Comparison of ENCODE assay signal across 10 cellular contexts in genomic region chr1:94599090-94599813, GRCh38. TPM values are rescaled to one million over a fixed set of nuclear protein-coding genes. Genes with fewer than 3 reads are reported as not detected.
DNase-seq lines count a peak whose midpoint lies in the region; ATAC-seq and TF ChIP-seq lines count a peak whose summit lies in the region.
"Had no signal": no experiment of that assay in that cellular context is flagged by ENCODE, and none has a peak within 500 bp of the region (broad histone marks: within the 10 kb centered on the region; RNA-seq: fewer than 3 reads in every experiment).

No MANE protein-coding gene starts in this region.

- no peaks in the 10 kb centered on the region; the same call in 1 of the 2 replicates for H3K4me1 ChIP-seq in Panc1 (ENCODE audit: control insufficient read depth, insufficient read depth, low read length)
- H3K4me1 ChIP-seq in mesenchymal stem cell (ENCODE audit: control insufficient read depth, insufficient read depth, low read depth, low read length): peaks cover 2% of the 10 kb centered on the region

- CTCF ChIA-PET in Panc1 (lab: Charles Lee): no interaction called here

- no peak overlapping the region for H2AFZ ChIP-seq in mesenchymal stem cell (ENCODE audit: low read depth, low read length)

- peak overlapping the region; percentile 57 for H2BK15ac ChIP-seq in mesenchymal stem cell (ENCODE audit: low read depth, poor library complexity, severe bottlenecking)

- intact Hi-C loops in Panc1 (cut with micrococcal nuclease; ENCODE audit: unreplicated experiment): no loop called here

- in situ Hi-C loops in Panc1 (cut with HindIII; ENCODE audit: low pct_unique_long_range_greater_than_20kb, low sequenced_read_pairs): no loop called here

- no peaks in the 10 kb centered on the region for H3K36me3 Mint-ChIP-seq in activated naive CD8-positive, alpha-beta T cell treated with anti-CD3 and anti-CD28 coated beads, Interleukin-2, amount 50 U/mL, for 24 hours (ENCODE audit: low read depth)
- peaks cover 4% of the 10 kb centered on the region for H3K36me3 Mint-ChIP-seq in natural killer cell treated with Interleukin-12 subunit alpha and Interleukin-12 subunit beta and Interleukin-15 and Interleukin-18, amount 100 ng/mL, for 72 hours
- H3K36me3 Mint-ChIP-seq: activated naive CD8-positive, alpha-beta T cell; CD4-positive, CD25-positive, alpha-beta regulatory T cell had no signal

- H4K8ac ChIP-seq in mesenchymal stem cell (ENCODE audit: low read length): peak overlapping the region; percentile 24

- no peak overlapping the region for H2AK5ac ChIP-seq in mesenchymal stem cell (ENCODE audit: low read length, severe bottlenecking)

- H3K4me3 ChIP-seq in AG10803 (ENCODE audit: low read length) (no peak overlapping the region), Panc1 (ENCODE audit: low read depth in 2 of 2, low read length in 2 of 2) (no peak overlapping the region), epithelial cell of proximal tubule (ENCODE audit: low read depth, low read length) (no peak overlapping the region), mesenchymal stem cell (ENCODE audit: insufficient read depth in 1 of 2, low read depth in 1 of 2, low read length in 2 of 2) (no peak overlapping the region)

- no peaks in the 10 kb centered on the region for H3K27me3 ChIP-seq in Panc1 (ENCODE audit: control insufficient read depth, insufficient read depth, low read length)
- H3K27me3 ChIP-seq in mesenchymal stem cell (ENCODE audit: control insufficient read depth in 1 of 2, insufficient read depth in 1 of 2, low read length in 2 of 2): peaks cover 0 to 4% of the 10 kb centered on the region in 2 experiments

- H2BK120ac ChIP-seq in mesenchymal stem cell (ENCODE audit: low read depth, low read length): peak overlapping the region; percentile 92

- H3K14ac ChIP-seq in mesenchymal stem cell (ENCODE audit: low read length in 2 of 2): no peak overlapping the region

- H3K36me3 ChIP-seq in Panc1 (ENCODE audit: control insufficient read depth, insufficient read depth, low read length): no peaks in the 10 kb centered on the region
- no peaks in the 10 kb centered on the region for H3K36me3 ChIP-seq in mesenchymal stem cell (ENCODE audit: control insufficient read depth in 1 of 2, insufficient read depth in 2 of 2, low read depth in 1 of 2, low read length in 2 of 2)

- no peak overlapping the region for H3K23ac ChIP-seq in mesenchymal stem cell (ENCODE audit: low read length in 2 of 2)

- peak overlapping the region; percentile 22 to 40 for H2BK12ac ChIP-seq in mesenchymal stem cell (ENCODE audit: low read length in 2 of 2)

- no peak overlapping the region for H3K9ac ChIP-seq in mesenchymal stem cell (ENCODE audit: low read length)

- TF ChIP-seq CTCF in AG10803 (conservative IDR thresholded peaks at IDR 0.05; ENCODE audit: low read length): peak; percentile 42
- peak; percentile 67 for TF ChIP-seq CTCF in Panc1 (IDR thresholded peaks at IDR 0.05)
- TF ChIP-seq CTCF in epithelial cell of proximal tubule (conservative IDR thresholded peaks at IDR 0.05; ENCODE audit: low read depth, low read length): peak; percentile 59

- no TSS peak for BruUV-seq in Panc1 (replicated peaks; lab: Mats Ljungman, UMichigan)

- peak overlapping the region in 1 of 2 experiments; percentile 69 for H3K4ac ChIP-seq in mesenchymal stem cell (ENCODE audit: low read depth in 1 of 2, low read length in 2 of 2)

- POLR2A ChIA-PET in Panc1 (lab: Charles Lee): no interaction called here

- ATAC-seq in Panc1 (peak; percentile 85), HG03571 (IDR thresholded peaks at IDR 0.05; ENCODE audit: unreplicated experiment) (no peak)
- no peak for ATAC-seq in activated naive CD8-positive, alpha-beta T cell treated with anti-CD3 and anti-CD28 coated beads, Interleukin-2, amount 50 U/mL, for 24 hours
- no peak for ATAC-seq in natural killer cell treated with Interleukin-12 subunit alpha and Interleukin-12 subunit beta and Interleukin-15 and Interleukin-18, amount 100 ng/mL, for 72 hours

- no peaks in the 10 kb centered on the region for H3K9me3 Mint-ChIP-seq in activated naive CD8-positive, alpha-beta T cell treated with anti-CD3 and anti-CD28 coated beads, Interleukin-2, amount 50 U/mL, for 24 hours
- no peaks in the 10 kb centered on the region for H3K9me3 Mint-ChIP-seq in natural killer cell treated with Interleukin-12 subunit alpha and Interleukin-12 subunit beta and Interleukin-15 and Interleukin-18, amount 100 ng/mL, for 72 hours

- peaks cover 16% of the 10 kb centered on the region for H3K27me3 Mint-ChIP-seq in activated naive CD8-positive, alpha-beta T cell treated with anti-CD3 and anti-CD28 coated beads, Interleukin-2, amount 50 U/mL, for 24 hours
- H3K27me3 Mint-ChIP-seq in natural killer cell treated with Interleukin-12 subunit alpha and Interleukin-12 subunit beta and Interleukin-15 and Interleukin-18, amount 100 ng/mL, for 72 hours: peaks cover 34 to 56% of the 10 kb centered on the region in 2 donors
- H3K27me3 Mint-ChIP-seq: CD4-positive, CD25-positive, alpha-beta regulatory T cell had no signal

- H3K18ac ChIP-seq in mesenchymal stem cell (ENCODE audit: low read depth in 1 of 2, low read length in 2 of 2): peak overlapping the region in 1 of 2 experiments; percentile 60

- no peaks in the 10 kb centered on the region for H3K4me1 Mint-ChIP-seq in activated naive CD8-positive, alpha-beta T cell treated with anti-CD3 and anti-CD28 coated beads, Interleukin-2, amount 50 U/mL, for 24 hours
- H3K4me1 Mint-ChIP-seq in natural killer cell treated with Interleukin-12 subunit alpha and Interleukin-12 subunit beta and Interleukin-15 and Interleukin-18, amount 100 ng/mL, for 72 hours (ENCODE audit: low read depth in 2 of 2): peaks cover 24 to 28% of the 10 kb centered on the region in 2 donors

- H3K79me1 ChIP-seq in mesenchymal stem cell (replicated peaks; ENCODE audit: low read length, poor library complexity, severe bottlenecking): no peaks in the 10 kb centered on the region

- H3K9me3 ChIP-seq in Panc1 (ENCODE audit: control insufficient read depth, insufficient read depth, low read depth, low read length) (no peaks in the 10 kb centered on the region), mesenchymal stem cell (ENCODE audit: control insufficient read depth, low read length) (peaks cover 2% of the 10 kb centered on the region)

- H3K4me3 Mint-ChIP-seq in activated naive CD8-positive, alpha-beta T cell treated with anti-CD3 and anti-CD28 coated beads, Interleukin-2, amount 50 U/mL, for 24 hours: no peak overlapping the region
- H3K4me3 Mint-ChIP-seq in natural killer cell treated with Interleukin-12 subunit alpha and Interleukin-12 subunit beta and Interleukin-15 and Interleukin-18, amount 100 ng/mL, for 72 hours: no peak overlapping the region
- H3K4me3 Mint-ChIP-seq: activated naive CD8-positive, alpha-beta T cell; CD4-positive, CD25-positive, alpha-beta regulatory T cell had no signal

- H4K91ac ChIP-seq in mesenchymal stem cell (ENCODE audit: low read length): peak overlapping the region; percentile 19

- DNase-seq in AG10803 (ENCODE audit: low read depth) (peak; percentile 33), Panc1 (ENCODE audit: low read depth, low spot score) (no peak), epithelial cell of proximal tubule (ENCODE audit: low read depth) (no peak), mesenchymal stem cell (peak; percentile 73)
- no peak for DNase-seq in stimulated activated CD4-positive, alpha-beta T cell treated with anti-CD3 and anti-CD28 coated beads, Interleukin-4, amount 100 ng/mL, for 24 hours
- no peak for DNase-seq in activated naive CD8-positive, alpha-beta T cell treated with anti-CD3 and anti-CD28 coated beads, Interleukin-2, amount 50 U/mL, for 24 hours
- DNase-seq in natural killer cell treated with Interleukin-12 subunit alpha and Interleukin-12 subunit beta and Interleukin-15 and Interleukin-18, amount 100 ng/mL, for 72 hours (ENCODE audit: low spot score): no peak
- DNase-seq: CD4-positive, CD25-positive, alpha-beta regulatory T cell had no signal

- H3K4me2 ChIP-seq in mesenchymal stem cell (ENCODE audit: low read length, poor library complexity, severe bottlenecking): no peak overlapping the region

- no peak overlapping the region for H2BK5ac ChIP-seq in mesenchymal stem cell (ENCODE audit: low read depth, low read length, poor library complexity, severe bottlenecking)

- no peak overlapping the region for H3K27ac Mint-ChIP-seq in activated naive CD8-positive, alpha-beta T cell treated with anti-CD3 and anti-CD28 coated beads, Interleukin-2, amount 50 U/mL, for 24 hours
- H3K27ac Mint-ChIP-seq in natural killer cell treated with Interleukin-12 subunit alpha and Interleukin-12 subunit beta and Interleukin-15 and Interleukin-18, amount 100 ng/mL, for 72 hours: no peak overlapping the region
- H3K27ac Mint-ChIP-seq: activated naive CD8-positive, alpha-beta T cell had no signal

- no peak overlapping the region for H3K27ac ChIP-seq in Panc1 (ENCODE audit: low read length)
- H3K27ac ChIP-seq in mesenchymal stem cell (ENCODE audit: low read length, poor library complexity, severe bottlenecking): no peak overlapping the region

- WGBS in mesenchymal stem cell: 87% methylated on average over 9 of the region's 11 CpGs

RNA-seq across cellular contexts. Expression of gene F3, which starts 57.7 kb away (rescaled TPM):
- total RNA-seq in Panc1 (2021; ENCODE audit: unreplicated experiment) (2.6 TPM), epithelial cell of proximal tubule (179 and 246 TPM in 2 replicates)
- 1.6 TPM for polyA plus RNA-seq in Panc1 (2012; ENCODE audit: insufficient read length)
- 511 TPM for polyA plus RNA-seq in mesenchymal stem cell (2013, experiment 1 of 2)
- 536 TPM for polyA plus RNA-seq in mesenchymal stem cell (2013, experiment 2 of 2)
- total RNA-seq in natural killer cell treated with Interleukin-12 subunit alpha and Interleukin-12 subunit beta and Interleukin-15 and Interleukin-18, amount 100 ng/mL, for 72 hours: not detected
- total RNA-seq: CD4-positive, CD25-positive, alpha-beta regulatory T cell had no signal
- polyA plus RNA-seq: CD4-positive, CD25-positive, alpha-beta regulatory T cell had no signal

Comparison
In these comparisons a context has a peak if more than half of its experiments do, and no peak if none do; other contexts are left out.
1. DNase-seq: peak in AG10803 (single experiment) and mesenchymal stem cell (single experiment); none in Panc1 (single experiment), epithelial cell of proximal tubule (single experiment), stimulated activated CD4-positive, alpha-beta T cell treated with anti-CD3 and anti-CD28 coated beads, Interleukin-4, amount 100 ng/mL, for 24 hours (single experiment), activated naive CD8-positive, alpha-beta T cell treated with anti-CD3 and anti-CD28 coated beads, Interleukin-2, amount 50 U/mL, for 24 hours (single experiment) and natural killer cell treated with Interleukin-12 subunit alpha and Interleukin-12 subunit beta and Interleukin-15 and Interleukin-18, amount 100 ng/mL, for 72 hours (single experiment).
2. RNA of gene F3, which starts 57.7 kb away (total RNA-seq): 179 to 246 TPM in epithelial cell of proximal tubule; 2.6 TPM in Panc1 (single experiment) and not detected in natural killer cell treated with Interleukin-12 subunit alpha and Interleukin-12 subunit beta and Interleukin-15 and Interleukin-18, amount 100 ng/mL, for 72 hours; every median in the first group is over 10 times any median in the second.
3. Peak in every context shown above with its lines, with median percentiles within 50 percentile points of each other: CTCF ChIP-seq.